Comparison of ENCODE assay signal across 1 cellular context in genomic region chr16:2424061-2425007, GRCh38.
TF ChIP-seq lines count a peak whose summit lies in the region.

No MANE protein-coding gene starts in this region.

TF ChIP-seq in IMR-90, 13 proteins besides CTCF, POLR2A, EP300 and RAD21:
- TF ChIP-seq, protein P1, sequence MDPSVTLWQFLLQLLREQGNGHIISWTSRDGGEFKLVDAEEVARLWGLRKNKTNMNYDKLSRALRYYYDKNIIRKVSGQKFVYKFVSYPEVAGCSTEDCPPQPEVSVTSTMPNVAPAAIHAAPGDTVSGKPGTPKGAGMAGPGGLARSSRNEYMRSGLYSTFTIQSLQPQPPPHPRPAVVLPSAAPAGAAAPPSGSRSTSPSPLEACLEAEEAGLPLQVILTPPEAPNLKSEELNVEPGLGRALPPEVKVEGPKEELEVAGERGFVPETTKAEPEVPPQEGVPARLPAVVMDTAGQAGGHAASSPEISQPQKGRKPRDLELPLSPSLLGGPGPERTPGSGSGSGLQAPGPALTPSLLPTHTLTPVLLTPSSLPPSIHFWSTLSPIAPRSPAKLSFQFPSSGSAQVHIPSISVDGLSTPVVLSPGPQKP (IDR thresholded peaks at IDR 0.05; ENCODE audit: borderline replicate concordance, low read depth, low read length), result no peak
- TF ChIP-seq NFE2L2 (IDR thresholded peaks at IDR 0.05; ENCODE audit: low read depth, low read length) (no peak), CHD1 (IDR thresholded peaks at IDR 0.05; ENCODE audit: low read depth, low read length) (no peak), RCOR1 (IDR thresholded peaks at IDR 0.05; ENCODE audit: insufficient replicate concordance, low read length) (no peak), MAZ (IDR thresholded peaks at IDR 0.05; ENCODE audit: borderline replicate concordance, low read depth, low read length) (no peak), RFX5 (IDR thresholded peaks at IDR 0.05; ENCODE audit: low read depth, low read length) (no peak), SMC3 (IDR thresholded peaks at IDR 0.05; ENCODE audit: low read depth, low read length) (no peak), MXI1 (IDR thresholded peaks at IDR 0.05; ENCODE audit: borderline replicate concordance, low read depth, low read length) (no peak), FOS (IDR thresholded peaks at IDR 0.05; ENCODE audit: low read depth, low read length) (no peak), CEBPB (IDR thresholded peaks at IDR 0.05; ENCODE audit: low read depth, low read length) (no peak), MAFK (IDR thresholded peaks at IDR 0.05; ENCODE audit: low read depth, low read length) (no peak), BHLHE40 (IDR thresholded peaks at IDR 0.05; ENCODE audit: low read depth, low read length) (no peak)
- TF ChIP-seq, protein P2, sequence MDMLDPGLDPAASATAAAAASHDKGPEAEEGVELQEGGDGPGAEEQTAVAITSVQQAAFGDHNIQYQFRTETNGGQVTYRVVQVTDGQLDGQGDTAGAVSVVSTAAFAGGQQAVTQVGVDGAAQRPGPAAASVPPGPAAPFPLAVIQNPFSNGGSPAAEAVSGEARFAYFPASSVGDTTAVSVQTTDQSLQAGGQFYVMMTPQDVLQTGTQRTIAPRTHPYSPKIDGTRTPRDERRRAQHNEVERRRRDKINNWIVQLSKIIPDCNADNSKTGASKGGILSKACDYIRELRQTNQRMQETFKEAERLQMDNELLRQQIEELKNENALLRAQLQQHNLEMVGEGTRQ (IDR thresholded peaks at IDR 0.05; ENCODE audit: low read depth, low read length), result no peak
